ENCODE assay signal across 8 cellular contexts in genomic region chr1:229843627-229844238, GRCh38.
DNase-seq lines count a peak whose midpoint lies in the region; ATAC-seq and TF ChIP-seq lines count a peak whose summit lies in the region.

No MANE protein-coding gene starts in this region.

- 73 to 74% methylated on average over 3 of the region's 3 CpGs for WGBS in thyroid gland, 2 donors

- no peaks in the 10 kb centered on the region for H3K9me3 ChIP-seq in thyroid gland

- peak; percentile 66 for DNase-seq in NCI-H82 (lab: John Stamatoyannopoulos, UW)
- no peak for DNase-seq in NCI-H82 treated with DMSO at 0.1 percent for 48 hours (lab: John Stamatoyannopoulos, UW; ENCODE audit: unreplicated experiment)
- peak; percentile 43 for DNase-seq in OCI-M1 (lab: John Stamatoyannopoulos, UW)
- peak; percentile 55 for DNase-seq in glutamatergic neuron
- DNase-seq in thyroid gland: peak; percentile 13 to 20
- DNase-seq in stimulated activated effector memory CD8-positive, alpha-beta T cell treated with anti-CD3 and anti-CD28 coated beads, Interleukin-12 subunit alpha, Interleukin-12 subunit beta, amount 100 ng/mL, for 72 hours (ENCODE audit: low spot score in 2 of 2): no peak
- DNase-seq in activated T-cell treated with anti-CD3 and anti-CD28 coated beads, Interleukin-2, amount 50 U/mL, for 48 hours: no peak

- H3K4me3 Mint-ChIP-seq in glutamatergic neuron (ENCODE audit: unreplicated experiment): no peak overlapping the region
- H3K4me3 Mint-ChIP-seq in stimulated activated effector memory CD8-positive, alpha-beta T cell treated with anti-CD3 and anti-CD28 coated beads, Interleukin-12 subunit alpha, Interleukin-12 subunit beta, amount 100 ng/mL, for 72 hours: no peak overlapping the region

- no peaks in the 10 kb centered on the region for H3K36me3 Mint-ChIP-seq in glutamatergic neuron (ENCODE audit: unreplicated experiment)
- no peaks in the 10 kb centered on the region for H3K36me3 Mint-ChIP-seq in stimulated activated effector memory CD8-positive, alpha-beta T cell treated with anti-CD3 and anti-CD28 coated beads, Interleukin-12 subunit alpha, Interleukin-12 subunit beta, amount 100 ng/mL, for 72 hours

- peaks cover 11% of the 10 kb centered on the region for H3K4me1 Mint-ChIP-seq in glutamatergic neuron (ENCODE audit: low read depth, unreplicated experiment)
- H3K4me1 Mint-ChIP-seq in stimulated activated effector memory CD8-positive, alpha-beta T cell treated with anti-CD3 and anti-CD28 coated beads, Interleukin-12 subunit alpha, Interleukin-12 subunit beta, amount 100 ng/mL, for 72 hours: no peaks in the 10 kb centered on the region

- intact Hi-C loops in thyroid gland (cut with DNase I): no loop called here

- H3K9me3 Mint-ChIP-seq in glutamatergic neuron (ENCODE audit: unreplicated experiment): peaks cover 2% of the 10 kb centered on the region
- H3K9me3 Mint-ChIP-seq in stimulated activated effector memory CD8-positive, alpha-beta T cell treated with anti-CD3 and anti-CD28 coated beads, Interleukin-12 subunit alpha, Interleukin-12 subunit beta, amount 100 ng/mL, for 72 hours: no peaks in the 10 kb centered on the region

- ATAC-seq in stimulated activated effector memory CD8-positive, alpha-beta T cell treated with anti-CD3 and anti-CD28 coated beads, Interleukin-12 subunit alpha, Interleukin-12 subunit beta, amount 100 ng/mL, for 72 hours: no peak
- no peak for ATAC-seq in GM21528 (IDR thresholded peaks at IDR 0.05; ENCODE audit: low FRiP score, unreplicated experiment)

- peaks cover 7 to 13% of the 10 kb centered on the region in 2 donors for H3K4me1 ChIP-seq in thyroid gland

- no peak for TF ChIP-seq POLR2A in thyroid gland (IDR thresholded peaks at IDR 0.05)

- no peaks in the 10 kb centered on the region for H3K27me3 ChIP-seq in thyroid gland

- TF ChIP-seq CTCF in glutamatergic neuron (IDR thresholded peaks at IDR 0.05; ENCODE audit: partially characterized antibody, unreplicated experiment) (no peak), thyroid gland (IDR thresholded peaks at IDR 0.05) (no peak)

- peak overlapping the region in 1 of 3 donors; percentile 78 for H3K27ac ChIP-seq in thyroid gland

- no peak overlapping the region for H3K27ac Mint-ChIP-seq in glutamatergic neuron (ENCODE audit: unreplicated experiment)
- no peak overlapping the region for H3K27ac Mint-ChIP-seq in stimulated activated effector memory CD8-positive, alpha-beta T cell treated with anti-CD3 and anti-CD28 coated beads, Interleukin-12 subunit alpha, Interleukin-12 subunit beta, amount 100 ng/mL, for 72 hours

- H3K4me3 ChIP-seq in thyroid gland (replicated peaks in 1 of 3): no peak overlapping the region

- H3K36me3 ChIP-seq in thyroid gland: no peaks in the 10 kb centered on the region

- peaks cover 3% of the 10 kb centered on the region for H3K27me3 Mint-ChIP-seq in glutamatergic neuron (ENCODE audit: unreplicated experiment)

Comparison
In these comparisons a context has a peak if more than half of its experiments do, and no peak if none do; other contexts are left out.
1. DNase-seq: peak in NCI-H82 (single experiment), OCI-M1 (single experiment), glutamatergic neuron (single experiment) and thyroid gland (2 of 2); none in NCI-H82 treated with DMSO at 0.1 percent for 48 hours (single experiment), stimulated activated effector memory CD8-positive, alpha-beta T cell treated with anti-CD3 and anti-CD28 coated beads, Interleukin-12 subunit alpha, Interleukin-12 subunit beta, amount 100 ng/mL, for 72 hours (0 of 2) and activated T-cell treated with anti-CD3 and anti-CD28 coated beads, Interleukin-2, amount 50 U/mL, for 48 hours (0 of 2).